Comparison of ENCODE assay signal across 16 cellular contexts in genomic region chr17:21075739-21076085, GRCh38. TPM values are rescaled to one million over a fixed set of nuclear protein-coding genes. Genes with fewer than 3 reads are reported as not detected.
DNase-seq lines count a peak whose midpoint lies in the region; ATAC-seq and TF ChIP-seq lines count a peak whose summit lies in the region.
"Had no signal": no experiment of that assay in that cellular context is flagged by ENCODE, and none has a peak within 500 bp of the region (broad histone marks: within the 10 kb centered on the region; RNA-seq: fewer than 3 reads in every experiment).

No MANE protein-coding gene starts in this region.

- no peak for ATAC-seq in GM18498 (IDR thresholded peaks at IDR 0.05; ENCODE audit: unreplicated experiment)
- ATAC-seq: right lobe of liver had no signal

- H3K36me3 Mint-ChIP-seq in activated T-helper 2 cell treated with anti-CD3 and anti-CD28 coated beads, Interferon-gamma antibody, Interleukin-2, Interleukin-4, amounts not matched to agents 10 μg/mL and 5 μg/mL and 100 μg/mL, durations not matched to agents 14 hours and 24 hours and 36 hours (ENCODE audit: low read depth) = no peaks in the 10 kb centered on the region
- H3K36me3 Mint-ChIP-seq: IgD-negative memory B cell had no signal

- H3K9me3 ChIP-seq in WERI-Rb-1 (ENCODE audit: severe bottlenecking) (no peaks in the 10 kb centered on the region), muscle layer of duodenum (ENCODE audit: control insufficient read depth in 1 of 2, low read length in 2 of 2) (no peaks in the 10 kb centered on the region), ovary (no peaks in the 10 kb centered on the region)
- H3K9me3 ChIP-seq: right lobe of liver, thyroid gland had no signal

- no peak overlapping the region for H3K27ac Mint-ChIP-seq in activated T-helper 2 cell treated with anti-CD3 and anti-CD28 coated beads, Interferon-gamma antibody, Interleukin-2, Interleukin-4, amounts not matched to agents 10 μg/mL and 5 μg/mL and 100 μg/mL, durations not matched to agents 14 hours and 24 hours and 36 hours
- H3K27ac Mint-ChIP-seq: activated B cell treated with CpG ODN at 0.5 μM for 24 hours; IgD-negative memory B cell; T-helper 1 cell treated with Interleukin-12 subunit alpha and Interleukin-12 subunit beta and Interleukin-4 antibody, amounts not matched to agents 30 μg/mL and 1 μg/mL, for 36 hours had no signal

- peak overlapping the region; percentile 41 for H3K27ac ChIP-seq in WERI-Rb-1
- H3K27ac ChIP-seq in cingulate gyrus (ENCODE audit: low read depth, low read length) = peak overlapping the region; percentile 90
- peak overlapping the region; percentile 56 for H3K27ac ChIP-seq in muscle layer of duodenum (ENCODE audit: low read length)
- no peak overlapping the region for H3K27ac ChIP-seq in ovary
- H3K27ac ChIP-seq: right lobe of liver, thyroid gland had no signal

- H3K27me3 Mint-ChIP-seq in activated T-helper 2 cell treated with anti-CD3 and anti-CD28 coated beads, Interferon-gamma antibody, Interleukin-2, Interleukin-4, amounts not matched to agents 10 μg/mL and 5 μg/mL and 100 μg/mL, durations not matched to agents 14 hours and 24 hours and 36 hours (ENCODE audit: low read depth) = peaks cover 13% of the 10 kb centered on the region

- TF ChIP-seq POLR2A in ovary (IDR thresholded peaks at IDR 0.05) = no peak

- WGBS in ovary, 3 donors = 60 to 67% (median 61%) methylated on average over 11 of the region's 11 CpGs

- TF ChIP-seq CTCF in WERI-Rb-1 (IDR thresholded peaks at IDR 0.05; ENCODE audit: low read depth, low read length) (no peak), ovary (IDR thresholded peaks at IDR 0.05) (no peak)

- H3K36me3 ChIP-seq in WERI-Rb-1 (no peaks in the 10 kb centered on the region), muscle layer of duodenum (ENCODE audit: control insufficient read depth in 1 of 2, insufficient read depth in 2 of 2, low read length in 2 of 2) (no peaks in the 10 kb centered on the region), ovary (no peaks in the 10 kb centered on the region)
- H3K36me3 ChIP-seq: right lobe of liver, thyroid gland had no signal

- no peak overlapping the region for H3K4me3 Mint-ChIP-seq in activated T-helper 2 cell treated with anti-CD3 and anti-CD28 coated beads, Interferon-gamma antibody, Interleukin-2, Interleukin-4, amounts not matched to agents 10 μg/mL and 5 μg/mL and 100 μg/mL, durations not matched to agents 14 hours and 24 hours and 36 hours (ENCODE audit: low read depth)
- H3K4me3 Mint-ChIP-seq: activated B cell treated with CpG ODN at 0.5 μM for 24 hours; IgD-negative memory B cell; T-helper 1 cell treated with Interleukin-12 subunit alpha and Interleukin-12 subunit beta and Interleukin-4 antibody, amounts not matched to agents 30 μg/mL and 1 μg/mL, for 36 hours had no signal

- H3K4me3 ChIP-seq in WERI-Rb-1 (ENCODE audit: low read depth, low read length) (no peak overlapping the region), muscle layer of duodenum (ENCODE audit: low read depth in 1 of 2, low read length in 2 of 2) (no peak overlapping the region), ovary (no peak overlapping the region)
- H3K4me3 ChIP-seq: lung, right lobe of liver, thyroid gland had no signal

- intact Hi-C loops in activated T-helper 2 cell treated with anti-CD3 and anti-CD28 coated beads, Interferon-gamma antibody, Interleukin-2, Interleukin-4, amounts not matched to agents 10 μg/mL and 5 μg/mL and 100 μg/mL, durations not matched to agents 14 hours and 24 hours and 36 hours (cut with micrococcal nuclease) = no loop called here
- intact Hi-C loops in ovary (cut with DNase I) = no loop called here

- H3K27me3 ChIP-seq in WERI-Rb-1 (ENCODE audit: insufficient read depth, low read depth, severe bottlenecking) = no peaks in the 10 kb centered on the region
- no peaks in the 10 kb centered on the region for H3K27me3 ChIP-seq in muscle layer of duodenum (ENCODE audit: low read depth, low read length)
- no peaks in the 10 kb centered on the region for H3K27me3 ChIP-seq in ovary
- H3K27me3 ChIP-seq: right lobe of liver, thyroid gland had no signal

- DNase-seq in WERI-Rb-1 (no peak), superior temporal gyrus (ENCODE audit: extremely low spot score) (peak; percentile 79), ovary (no peak)
- no peak for DNase-seq in activated T-helper 2 cell treated with anti-CD3 and anti-CD28 coated beads, Interferon-gamma antibody, Interleukin-2, Interleukin-4, amounts not matched to agents 10 μg/mL and 5 μg/mL and 100 μg/mL, durations not matched to agents 14 hours and 24 hours and 36 hours (ENCODE audit: low spot score)
- DNase-seq: activated B cell treated with CpG ODN at 0.5 μM for 24 hours; NCI-H510A treated with DMSO at 0.1 percent for 48 hours; right lobe of liver; SHP77 treated with DMSO at 0.1 percent for 48 hours; stimulated activated CD4-positive, alpha-beta T cell treated with anti-CD3 and anti-CD28 coated beads, Interleukin-2, amount 100 ng/mL, for 48 hours had no signal

- H3K9me3 Mint-ChIP-seq in activated T-helper 2 cell treated with anti-CD3 and anti-CD28 coated beads, Interferon-gamma antibody, Interleukin-2, Interleukin-4, amounts not matched to agents 10 μg/mL and 5 μg/mL and 100 μg/mL, durations not matched to agents 14 hours and 24 hours and 36 hours = no peaks in the 10 kb centered on the region
- H3K9me3 Mint-ChIP-seq: activated B cell treated with CpG ODN at 0.5 μM for 24 hours; IgD-negative memory B cell; T-helper 1 cell treated with Interleukin-12 subunit alpha and Interleukin-12 subunit beta and Interleukin-4 antibody, amounts not matched to agents 30 μg/mL and 1 μg/mL, for 36 hours had no signal

- H3K4me1 ChIP-seq in muscle layer of duodenum (ENCODE audit: control insufficient read depth in 1 of 2, insufficient read depth in 2 of 2, low read length in 2 of 2) (peaks cover 4 to 7% of the 10 kb centered on the region in 2 donors), ovary (ENCODE audit: insufficient read depth) (peaks cover 1% of the 10 kb centered on the region)
- H3K4me1 ChIP-seq: right lobe of liver had no signal

- no peaks in the 10 kb centered on the region for H3K4me1 Mint-ChIP-seq in activated T-helper 2 cell treated with anti-CD3 and anti-CD28 coated beads, Interferon-gamma antibody, Interleukin-2, Interleukin-4, amounts not matched to agents 10 μg/mL and 5 μg/mL and 100 μg/mL, durations not matched to agents 14 hours and 24 hours and 36 hours (ENCODE audit: low read depth)
- H3K4me1 Mint-ChIP-seq: activated B cell treated with CpG ODN at 0.5 μM for 24 hours had no signal

- no peak for TF ChIP-seq EP300 in ovary (IDR thresholded peaks at IDR 0.05)

RNA-seq across cellular contexts. Expression of gene USP22, which starts 32.9 kb away (rescaled TPM):
- total RNA-seq in activated T-helper 2 cell treated with anti-CD3 and anti-CD28 coated beads, Interferon-gamma antibody, Interleukin-2, Interleukin-4, amounts not matched to agents 10 μg/mL and 5 μg/mL and 100 μg/mL, durations not matched to agents 14 hours and 24 hours and 36 hours = 147 and 167 TPM in 2 replicates
- 100 to 1,000 TPM in 6 of 7 donors, 10 to 100 TPM in 1; 76.7 to 246 (median 197) TPM for total RNA-seq in ovary
- polyA plus RNA-seq in ovary = 100 to 1,000 TPM in 1 of 2 donors, 10 to 100 TPM in 1; 75.2 to 209 TPM

RNA-seq across cellular contexts. Expression of gene DHRS7B, which starts 51.1 kb away (rescaled TPM):
- 17.7 and 19.4 TPM in 2 replicates for total RNA-seq in activated T-helper 2 cell treated with anti-CD3 and anti-CD28 coated beads, Interferon-gamma antibody, Interleukin-2, Interleukin-4, amounts not matched to agents 10 μg/mL and 5 μg/mL and 100 μg/mL, durations not matched to agents 14 hours and 24 hours and 36 hours
- total RNA-seq in ovary = 10 to 100 TPM; 10.7 to 27.9 (median 13.6) TPM
- 10 to 100 TPM; 19.2 to 28.3 TPM for polyA plus RNA-seq in ovary

Comparison
In these comparisons a context has a peak if more than half of its experiments do, and no peak if none do; other contexts are left out.
1. H3K27ac ChIP-seq: peak in WERI-Rb-1 (single experiment), cingulate gyrus (single experiment) and muscle layer of duodenum (single experiment); none in ovary (0 of 2).